10 cellular contexts compared by ENCODE assay signal in the genomic region with DNA sequence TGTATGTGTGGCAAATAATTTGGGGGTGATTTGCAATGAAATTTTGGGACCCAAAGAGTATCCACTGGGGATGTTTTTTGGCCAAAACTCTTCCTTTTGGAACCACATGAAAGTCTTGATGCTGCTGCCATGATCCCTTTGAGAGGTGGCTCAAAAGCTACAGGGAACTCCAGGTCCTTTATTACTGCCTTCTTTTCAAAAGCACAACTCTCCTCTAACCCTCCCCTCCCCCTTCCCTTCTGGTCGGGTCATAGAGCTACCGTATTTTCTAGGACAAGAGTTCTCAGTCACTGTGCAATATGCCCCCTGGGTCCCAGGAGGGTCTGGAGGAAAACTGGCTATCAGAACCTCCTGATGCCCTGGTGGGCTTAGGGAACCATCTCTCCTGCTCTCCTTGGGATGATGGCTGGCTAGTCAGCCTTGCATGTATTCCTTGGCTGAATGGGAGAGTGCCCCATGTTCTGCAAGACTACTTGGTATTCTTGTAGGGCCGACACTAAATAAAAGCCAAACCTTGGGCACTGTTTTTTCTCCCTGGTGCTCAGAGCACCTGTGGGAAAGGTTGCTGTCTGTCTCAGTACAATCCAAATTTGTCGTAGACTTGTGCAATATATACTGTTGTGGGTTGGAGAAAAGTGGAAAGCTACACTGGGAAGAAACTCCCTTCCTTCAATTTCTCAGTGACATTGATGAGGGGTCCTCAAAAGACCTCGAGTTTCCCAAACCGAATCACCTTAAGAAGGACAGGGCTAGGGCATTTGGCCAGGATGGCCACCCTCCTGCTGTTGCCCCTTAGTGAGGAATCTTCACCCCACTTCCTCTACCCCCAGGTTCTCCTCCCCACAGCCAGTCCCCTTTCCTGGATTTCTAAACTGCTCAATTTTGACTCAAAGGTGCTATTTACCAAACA. TPM values are rescaled to one million over a fixed set of nuclear protein-coding genes. Genes with fewer than 3 reads are reported as not detected.
A peak's percentile ranks its signal among the peaks of the same experiment; 100 is the strongest.
DNase-seq lines count a peak whose midpoint lies in the region; TF ChIP-seq lines count a peak whose summit lies in the region.
"Had no signal": no experiment of that assay in that cellular context is flagged by ENCODE, and none has a peak within 500 bp of the region (broad histone marks: within the 10 kb centered on the region; RNA-seq: fewer than 3 reads in every experiment).

No MANE protein-coding gene starts in this region.

- peak overlapping the region; percentile 40 for H3K27ac Mint-ChIP-seq in progenitor cell of endocrine pancreas

- peak; percentile 8 for TF ChIP-seq POLR2A in GM10847 (IDR thresholded peaks at IDR 0.05; ENCODE audit: extremely low read depth, insufficient read length)

- H3K4me3 Mint-ChIP-seq in progenitor cell of endocrine pancreas (ENCODE audit: low read depth) = peak overlapping the region; percentile 95

- DNase-seq in RPMI8226 (peak; percentile 27), epithelial cell of esophagus (ENCODE audit: low read depth) (no peak), progenitor cell of endocrine pancreas (ENCODE audit: low spot score, unreplicated experiment) (no peak), cerebellar nuclear complex (lab: John Stamatoyannopoulos, UW) (no peak), T-helper 9 cell (no peak), DMS79 (lab: John Stamatoyannopoulos, UW) (no peak)
- DNase-seq in effector CD4-positive, alpha-beta T cell = no peak
- DNase-seq: NCI-H1694 treated with DMSO at 0.1 percent for 48 hours; stimulated activated CD4-positive, alpha-beta T cell treated with anti-CD3 and anti-CD28 coated beads, Interleukin-1b, Interleukin-23, amount 100 ng/mL, for 48 hours had no signal

- H3K4me1 Mint-ChIP-seq in progenitor cell of endocrine pancreas (ENCODE audit: low read depth) = peaks cover 42% of the 10 kb centered on the region

- TF ChIP-seq CTCF in epithelial cell of esophagus (IDR thresholded peaks at IDR 0.05; ENCODE audit: insufficient read depth, low read depth, low read length, missing control alignments) (no peak), progenitor cell of endocrine pancreas (IDR thresholded peaks at IDR 0.05; ENCODE audit: unreplicated experiment) (no peak)

- peaks cover 25% of the 10 kb centered on the region for H3K36me3 Mint-ChIP-seq in progenitor cell of endocrine pancreas (ENCODE audit: insufficient read depth)

- H3K27me3 Mint-ChIP-seq in progenitor cell of endocrine pancreas = no peaks in the 10 kb centered on the region

- no peaks in the 10 kb centered on the region for H3K9me3 Mint-ChIP-seq in progenitor cell of endocrine pancreas (ENCODE audit: low read depth)

- peak overlapping the region; percentile 100 for H3K4me3 ChIP-seq in epithelial cell of esophagus (ENCODE audit: low read length)

RNA-seq across cellular contexts. Expression of a gene that starts 3.1 kb away (rescaled TPM):
- total RNA-seq in progenitor cell of endocrine pancreas = 103 and 110 TPM in 2 replicates

RNA-seq across cellular contexts. Expression of a gene that starts 42.5 kb away (rescaled TPM):
- total RNA-seq in progenitor cell of endocrine pancreas = 2.5 and 3.1 TPM in 2 replicates
